Comparison of ENCODE assay signal across 29 cellular contexts in genomic region chr6:21131406-21131805, GRCh38.
"Had no signal": no experiment of that assay in that cellular context is flagged by ENCODE, and none has a peak within 500 bp of the region (broad histone marks: within the 10 kb centered on the region; RNA-seq: fewer than 3 reads in every experiment).

No MANE protein-coding gene starts in this region.

- H3K27ac Mint-ChIP-seq: activated CD4-positive, alpha-beta memory T cell treated with anti-CD3 and anti-CD28 coated beads, Interleukin-2, amount 10 ng/mL, durations not matched to agents 7 days and 5 days; activated naive CD4-positive, alpha-beta T cell treated with anti-CD3 and anti-CD28 coated beads for 36 hours; activated naive CD8-positive, alpha-beta T cell; activated T-helper 17 cell treated with anti-CD3 and anti-CD28 coated beads, Interleukin-2, amount 50 U/mL, for 72 hours; T-helper 1 cell treated with Interleukin-12 subunit alpha and Interleukin-12 subunit beta and Interleukin-4 antibody, amounts not matched to agents 30 μg/mL and 1 μg/mL, for 36 hours had no signal

- ATAC-seq: activated T-helper 17 cell treated with anti-CD3 and anti-CD28 coated beads, Interleukin-2, amount 50 U/mL, for 72 hours; Panc1; Right ventricle myocardium inferior had no signal

- H3K36me3 ChIP-seq: brain microvascular endothelial cell, cardiac muscle cell had no signal

- H3K4me3 Mint-ChIP-seq: activated CD4-positive, alpha-beta memory T cell treated with anti-CD3 and anti-CD28 coated beads, Interleukin-2, amount 10 ng/mL, durations not matched to agents 7 days and 5 days; activated naive CD4-positive, alpha-beta T cell treated with anti-CD3 and anti-CD28 coated beads for 36 hours; activated naive CD8-positive, alpha-beta T cell; activated T-helper 17 cell treated with anti-CD3 and anti-CD28 coated beads, Interleukin-2, amount 50 U/mL, for 72 hours; T-helper 1 cell treated with Interleukin-12 subunit alpha and Interleukin-12 subunit beta and Interleukin-4 antibody, amounts not matched to agents 30 μg/mL and 1 μg/mL, for 36 hours had no signal

- H3K4me1 Mint-ChIP-seq: activated CD4-positive, alpha-beta memory T cell treated with anti-CD3 and anti-CD28 coated beads, Interleukin-2, amount 10 ng/mL, durations not matched to agents 7 days and 5 days; activated T-helper 17 cell treated with anti-CD3 and anti-CD28 coated beads, Interleukin-2, amount 50 U/mL, for 72 hours had no signal

- H3K27me3 ChIP-seq: brain microvascular endothelial cell, cardiac muscle cell had no signal

- H3K27ac ChIP-seq: brain microvascular endothelial cell, cardiac muscle cell had no signal

- H3K9me3 Mint-ChIP-seq: activated CD4-positive, alpha-beta memory T cell treated with anti-CD3 and anti-CD28 coated beads, Interleukin-2, amount 10 ng/mL, durations not matched to agents 7 days and 5 days; activated naive CD4-positive, alpha-beta T cell treated with anti-CD3 and anti-CD28 coated beads for 36 hours; activated T-helper 17 cell treated with anti-CD3 and anti-CD28 coated beads, Interleukin-2, amount 50 U/mL, for 72 hours; T-helper 1 cell treated with Interleukin-12 subunit alpha and Interleukin-12 subunit beta and Interleukin-4 antibody, amounts not matched to agents 30 μg/mL and 1 μg/mL, for 36 hours had no signal

- DNase-seq: activated CD4-positive, alpha-beta memory T cell treated with anti-CD3 and anti-CD28 coated beads, Interleukin-2, amount 10 ng/mL, durations not matched to agents 7 days and 5 days; activated CD4-positive, alpha-beta T cell treated with anti-CD3 and anti-CD28 coated beads, Interleukin-2, amount 50 U/mL, for 1 hour; activated CD4-positive, CD25-positive, alpha-beta regulatory T cell; activated gamma-delta T cell; activated naive CD4-positive, alpha-beta T cell treated with anti-CD3 and anti-CD28 coated beads for 36 hours; activated T-cell treated with anti-CD3 and anti-CD28 coated beads for 4 hours; activated T-cell treated with anti-CD3 and anti-CD28 coated beads, Interleukin-2, amount 50 U/mL, for 48 hours; amygdala; brain microvascular endothelial cell; Kasumi-1; KBM-7; NCI-H1105 treated with DMSO at 0.1 percent for 48 hours; NCI-H146; NCI-H187 treated with DMSO at 0.1 percent for 48 hours; NCI-H2171; NCI-H2227 treated with DMSO at 0.1 percent for 48 hours; NCI-H446 treated with DMSO at 0.1 percent for 48 hours; NCI-H524 treated with DMSO at 0.1 percent for 48 hours; NCI-H748 treated with DMSO at 0.1 percent for 48 hours; NK-92 treated with Interleukin-12 subunit alpha and Interleukin-12 subunit beta, amount 100 ng/mL, for 24 hours; OCI-M1; RPMI8226 had no signal

- H3K4me3 ChIP-seq: cardiac muscle cell, SK-N-MC had no signal

- H3K27me3 Mint-ChIP-seq: activated CD4-positive, alpha-beta memory T cell treated with anti-CD3 and anti-CD28 coated beads, Interleukin-2, amount 10 ng/mL, durations not matched to agents 7 days and 5 days; activated naive CD8-positive, alpha-beta T cell; activated T-helper 17 cell treated with anti-CD3 and anti-CD28 coated beads, Interleukin-2, amount 50 U/mL, for 72 hours had no signal
